16 cellular contexts compared by ENCODE assay signal in the genomic region with DNA sequence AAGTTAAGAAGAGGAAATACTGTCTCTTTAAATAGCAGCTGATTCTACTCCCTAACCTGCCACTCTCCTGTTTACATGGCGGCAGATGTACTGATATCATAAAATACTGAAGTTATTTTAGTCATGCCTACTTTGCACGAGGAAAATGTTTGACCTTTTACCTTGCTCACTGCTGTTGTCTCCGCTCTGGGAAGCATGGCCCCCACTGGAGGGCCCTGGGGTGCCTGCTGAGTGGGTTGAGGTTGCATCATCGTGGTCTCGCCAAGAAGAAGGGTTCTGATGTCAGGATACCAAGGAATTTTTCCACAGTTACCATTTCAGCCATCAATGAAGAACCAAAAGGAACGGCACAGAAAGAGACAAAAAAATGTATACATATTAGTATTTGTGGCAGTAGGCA. TPM values are rescaled to one million over a fixed set of nuclear protein-coding genes. Genes with fewer than 3 reads are reported as not detected.
A peak's percentile ranks its signal among the peaks of the same experiment; 100 is the strongest.
DNase-seq lines count a peak whose midpoint lies in the region; ATAC-seq and TF ChIP-seq lines count a peak whose summit lies in the region.
"Had no signal": no experiment of that assay in that cellular context is flagged by ENCODE, and none has a peak within 500 bp of the region (broad histone marks: within the 10 kb centered on the region; RNA-seq: fewer than 3 reads in every experiment).

No MANE protein-coding gene starts in this region.

- H3K4me1 Mint-ChIP-seq in mesothelial cell of epicardium: peaks cover 90% of the 10 kb centered on the region

- 52 to 63% (median 57%) methylated on average over 6 of the region's 6 CpGs for WGBS in heart left ventricle, 4 donors
- WGBS in heart right ventricle, 2 donors: 47 to 55% methylated on average over 6 of the region's 6 CpGs

- H3K4me3 ChIP-seq in heart left ventricle (no peak overlapping the region), heart right ventricle (no peak overlapping the region), lower lobe of right lung (no peak overlapping the region)
- H3K4me3 ChIP-seq: PC-9 had no signal

- ATAC-seq in heart left ventricle: peak in 3 of 4 donors; percentile 19 to 51 (median 41)
- no peak for ATAC-seq in left cardiac atrium
- peak in 2 of 8 donors; percentile 31 to 54 for ATAC-seq in heart right ventricle
- no peak for ATAC-seq in GM18519 (IDR thresholded peaks at IDR 0.05; ENCODE audit: low FRiP score, unreplicated experiment)
- no peak for ATAC-seq in lower lobe of right lung

- H3K27ac ChIP-seq in heart left ventricle: peak overlapping the region in 10 of 12 donors; percentile 4 to 69 (median 40)
- H3K27ac ChIP-seq in heart right ventricle: peak overlapping the region in 6 of 10 donors; percentile 24 to 71 (median 46)
- H3K27ac ChIP-seq in lower lobe of right lung: no peak overlapping the region
- H3K27ac ChIP-seq: KMS-11, PC-9 had no signal

- no peak for DNase-seq in heart left ventricle
- DNase-seq in left cardiac atrium: no peak
- no peak for DNase-seq in heart right ventricle
- DNase-seq in mesothelial cell of epicardium (ENCODE audit: low spot score in 2 of 2, unreplicated experiment in 2 of 2): no peak
- DNase-seq in activated naive CD4-positive, alpha-beta T cell (lab: John Stamatoyannopoulos, UW): no peak
- no peak for DNase-seq in lower lobe of right lung
- DNase-seq in T-helper 9 cell: no peak
- DNase-seq: C1 segment of cervical spinal cord, DND-41, NCI-H1436, NCI-H2029 treated with DMSO at 0.1 percent for 48 hours, NCI-H510A, NCI-H82, PC-9 had no signal

- peaks cover 0 to 83% (median 42%) of the 10 kb centered on the region in 12 donors for H3K4me1 ChIP-seq in heart left ventricle
- peaks cover 2 to 96% (median 65%) of the 10 kb centered on the region in 9 donors for H3K4me1 ChIP-seq in heart right ventricle
- H3K4me1 ChIP-seq in lower lobe of right lung: peaks cover 18% of the 10 kb centered on the region

- peak overlapping the region; percentile 87 for H3K27ac Mint-ChIP-seq in mesothelial cell of epicardium

- intact Hi-C loops in heart left ventricle (cut with DNase I) (no loop called here), left cardiac atrium (cut with DNase I) (no loop called here), heart right ventricle (cut with DNase I) (no loop called here), lower lobe of right lung (cut with DNase I) (no loop called here)

- TF ChIP-seq CTCF in heart left ventricle (IDR thresholded peaks at IDR 0.05): no peak
- TF ChIP-seq CTCF in heart right ventricle (IDR thresholded peaks at IDR 0.05): no peak
- TF ChIP-seq CTCF in mesothelial cell of epicardium (IDR thresholded peaks at IDR 0.05; ENCODE audit: unreplicated experiment): no peak
- TF ChIP-seq CTCF in lower lobe of right lung (IDR thresholded peaks at IDR 0.05): no peak

- H3K36me3 ChIP-seq in heart left ventricle: peaks cover 0 to 54% (median 6%) of the 10 kb centered on the region in 9 donors
- H3K36me3 ChIP-seq in heart right ventricle: peaks cover 0 to 39% (median 9%) of the 10 kb centered on the region in 9 donors
- H3K36me3 ChIP-seq in lower lobe of right lung: peaks cover 30% of the 10 kb centered on the region

- H3K9me3 ChIP-seq in heart left ventricle (no peaks in the 10 kb centered on the region), heart right ventricle (no peaks in the 10 kb centered on the region), lower lobe of right lung (no peaks in the 10 kb centered on the region)

- TF ChIP-seq POLR2A in heart left ventricle (IDR thresholded peaks at IDR 0.05): no peak

- no peaks in the 10 kb centered on the region for H3K27me3 Mint-ChIP-seq in mesothelial cell of epicardium (ENCODE audit: low read depth)

- H3K9me3 Mint-ChIP-seq in mesothelial cell of epicardium: no peaks in the 10 kb centered on the region

- H3K4me3 Mint-ChIP-seq in mesothelial cell of epicardium: no peak overlapping the region

- H3K36me3 Mint-ChIP-seq in mesothelial cell of epicardium: peaks cover 42% of the 10 kb centered on the region

- H3K27me3 ChIP-seq in heart left ventricle (no peaks in the 10 kb centered on the region), heart right ventricle (no peaks in the 10 kb centered on the region), lower lobe of right lung (ENCODE audit: low read depth) (no peaks in the 10 kb centered on the region)

RNA-seq across cellular contexts. Expression of gene MEIS2, which starts 16.7 kb away (rescaled TPM):
- total RNA-seq in heart left ventricle (10 to 100 TPM; 38.3 to 56.2 (median 49.7) TPM), left cardiac atrium (10 to 100 TPM; 21.1 to 21.5 TPM), heart right ventricle (10 to 100 TPM; 34.0 to 64.5 (median 48.5) TPM), mesothelial cell of epicardium (377 to 397 TPM (median 379 TPM) in 3 replicates), lower lobe of right lung (20.7 TPM)
- polyA plus RNA-seq in heart left ventricle (10 to 100 TPM; 13.2 to 89.7 TPM), heart right ventricle (10 to 100 TPM; 21.1 to 50.1 TPM)

Comparison
In these comparisons a context has a peak if more than half of its experiments do, and no peak if none do; other contexts are left out.
1. ATAC-seq: peak in heart left ventricle (3 of 4); none in left cardiac atrium (0 of 2), GM18519 (single experiment) and lower lobe of right lung (0 of 2).